11 cellular contexts compared by ENCODE assay signal in genomic region chr12:48779869-48780268, GRCh38. TPM values are rescaled to one million over a fixed set of nuclear protein-coding genes. Genes with fewer than 3 reads are reported as not detected.
A peak's percentile ranks its signal among the peaks of the same experiment; 100 is the strongest.
DNase-seq lines count a peak whose midpoint lies in the region; ATAC-seq and TF ChIP-seq lines count a peak whose summit lies in the region.
"Had no signal": no experiment of that assay in that cellular context is flagged by ENCODE, and none has a peak within 500 bp of the region (broad histone marks: within the 10 kb centered on the region; RNA-seq: fewer than 3 reads in every experiment).

No MANE protein-coding gene starts in this region.

- DNase-seq in GDM1 (lab: John Stamatoyannopoulos, UW) (peak; percentile 77), UCSD-AML1 (lab: John Stamatoyannopoulos, UW; ENCODE audit: unreplicated experiment) (peak; percentile 82), Right ventricle myocardium inferior (ENCODE audit: missing footprints) (no peak), sigmoid colon (no peak), NCI-H446 (lab: John Stamatoyannopoulos, UW) (no peak), left lobe of liver (ENCODE audit: low spot score) (no peak)
- DNase-seq: DMS53, T-helper 9 cell had no signal

- WGBS in sigmoid colon, 2 donors = 39 to 61% methylated on average over 3 of the region's 3 CpGs

- TF ChIP-seq POLR2A in sigmoid colon (IDR thresholded peaks at IDR 0.05) = no peak

- peak overlapping the region; percentile 27 to 50 (median 42) for H3K27ac ChIP-seq in sigmoid colon

- H3K9me3 ChIP-seq in sigmoid colon = no peaks in the 10 kb centered on the region

- no peak overlapping the region for H3K4me3 ChIP-seq in sigmoid colon

- H3K36me3 ChIP-seq in sigmoid colon = peaks cover 8 to 36% (median 21%) of the 10 kb centered on the region in 4 donors

- H3K27me3 ChIP-seq in sigmoid colon = no peaks in the 10 kb centered on the region

- no peak for TF ChIP-seq EP300 in sigmoid colon (IDR thresholded peaks at IDR 0.05)

- peaks cover 0 to 31% (median 20%) of the 10 kb centered on the region in 4 donors for H3K4me1 ChIP-seq in sigmoid colon

- TF ChIP-seq CTCF in sigmoid colon (IDR thresholded peaks at IDR 0.05) = no peak

- peak; percentile 79 for ATAC-seq in Right ventricle myocardium inferior
- ATAC-seq in GM21447 (IDR thresholded peaks at IDR 0.05; ENCODE audit: unreplicated experiment) = no peak
- no peak for ATAC-seq in HG02610 (IDR thresholded peaks at IDR 0.05; ENCODE audit: unreplicated experiment)
- ATAC-seq in left lobe of liver = no peak
- ATAC-seq: activated naive CD4-positive, alpha-beta T cell treated with anti-CD3 and anti-CD28 coated beads, Interleukin-2, amount 50 U/mL, for 72 hours had no signal

- intact Hi-C loops in Right ventricle myocardium inferior (cut with DNase I) (no loop called here), sigmoid colon (cut with DNase I) (no loop called here)

RNA-seq across cellular contexts. Expression of gene ADCY6, which starts 9.0 kb away (rescaled TPM):
- total RNA-seq in Right ventricle myocardium inferior (55.6 TPM), sigmoid colon (10 to 100 TPM; 15.2 to 28.5 (median 16.6) TPM), left lobe of liver (21.3 TPM)
- polyA plus RNA-seq in sigmoid colon = 10 to 100 TPM; 10.2 to 52.5 (median 10.9) TPM

RNA-seq across cellular contexts. Expression of gene CACNB3, which starts 38.4 kb away (rescaled TPM):
- total RNA-seq in Right ventricle myocardium inferior (6.0 TPM), sigmoid colon (10 to 100 TPM; 10.7 to 32.1 (median 18.4) TPM), left lobe of liver (2.6 TPM)
- polyA plus RNA-seq in sigmoid colon = 10 to 100 TPM; 21.0 to 23.4 (median 22.0) TPM

Comparison
In these comparisons a context has a peak if more than half of its experiments do, and no peak if none do; other contexts are left out.
1. DNase-seq: peak in GDM1 (single experiment) and UCSD-AML1 (single experiment); none in Right ventricle myocardium inferior (single experiment), sigmoid colon (single experiment), NCI-H446 (0 of 2) and left lobe of liver (single experiment).